9 cellular contexts compared by ENCODE assay signal in genomic region chr16:50121721-50122445, GRCh38. TPM values are rescaled to one million over a fixed set of nuclear protein-coding genes. Genes with fewer than 3 reads are reported as not detected.
A peak's percentile ranks its signal among the peaks of the same experiment; 100 is the strongest.
DNase-seq lines count a peak whose midpoint lies in the region; ATAC-seq and TF ChIP-seq lines count a peak whose summit lies in the region.
"Had no signal": no experiment of that assay in that cellular context is flagged by ENCODE, and none has a peak within 500 bp of the region (broad histone marks: within the 10 kb centered on the region; RNA-seq: fewer than 3 reads in every experiment).

No MANE protein-coding gene starts in this region.

- TF ChIP-seq CTCF in GM10248 (IDR thresholded peaks at IDR 0.05; ENCODE audit: control extremely low read depth, extremely low read depth, low read depth, missing control alignments) (no peak), osteoblast (IDR thresholded peaks at IDR 0.05; ENCODE audit: extremely low read depth, low read depth, low read length) (no peak)

- H3K4me3 ChIP-seq in osteoblast (ENCODE audit: insufficient read depth, low read length) = no peak overlapping the region
- H3K4me3 ChIP-seq: psoas muscle had no signal

- peak; percentile 50 for ATAC-seq in GM19452 (IDR thresholded peaks at IDR 0.05; ENCODE audit: unreplicated experiment)
- peak; percentile 56 for ATAC-seq in HG03469 (IDR thresholded peaks at IDR 0.05; ENCODE audit: unreplicated experiment)
- ATAC-seq in activated naive CD4-positive, alpha-beta T cell treated with anti-CD3 and anti-CD28 coated beads, Interleukin-2, amount 50 U/mL, for 72 hours = peak; percentile 88 to 91
- ATAC-seq: psoas muscle had no signal

- no peaks in the 10 kb centered on the region for H3K4me1 ChIP-seq in osteoblast (ENCODE audit: insufficient read depth, low read length)
- H3K4me1 ChIP-seq: psoas muscle had no signal

- H3K4me2 ChIP-seq in osteoblast (ENCODE audit: insufficient read depth, low read length) = no peak overlapping the region

- H3K79me2 ChIP-seq in osteoblast (ENCODE audit: insufficient read depth, low read length) = no peaks in the 10 kb centered on the region

- H4K20me1 ChIP-seq in osteoblast (ENCODE audit: insufficient read depth, low read length) = no peaks in the 10 kb centered on the region

- H3K9me3 ChIP-seq in osteoblast (ENCODE audit: low read depth, low read length) = no peaks in the 10 kb centered on the region
- H3K9me3 ChIP-seq: psoas muscle had no signal

- peak overlapping the region; percentile 78 to 90 for H3K27ac Mint-ChIP-seq in activated naive CD4-positive, alpha-beta T cell treated with anti-CD3 and anti-CD28 coated beads, Interleukin-2, amount 50 U/mL, for 72 hours

- H2AFZ ChIP-seq in osteoblast (ENCODE audit: low read length) = no peak overlapping the region

- peak; percentile 41 for DNase-seq in GM10248 (ENCODE audit: extremely low spot score)
- DNase-seq in activated naive CD4-positive, alpha-beta T cell treated with anti-CD3 and anti-CD28 coated beads, Interleukin-2, amount 50 U/mL, for 72 hours (ENCODE audit: low spot score in 2 of 2) = peak; percentile 69 to 74
- DNase-seq in EL = no peak
- no peak for DNase-seq in osteoblast (ENCODE audit: insufficient read length, low spot score, missing footprints)
- DNase-seq in GF-D8 (lab: John Stamatoyannopoulos, UW) = no peak
- no peak for DNase-seq in Ammon's horn (ENCODE audit: low spot score)
- DNase-seq: psoas muscle had no signal

- POLR2A ChIA-PET in GM10248 (lab: Yijun Ruan, JAX) = interaction anchor here (0.6 to 1.6 kb wide), 3 partner anchors 29 to 56 kb away, joined by 3 to 6 read pairs (median 4); partner anchors contain the start of gene HEATR3

- H3K27ac ChIP-seq in osteoblast (ENCODE audit: low read depth, low read length) = no peak overlapping the region
- H3K27ac ChIP-seq: psoas muscle had no signal

- peaks cover 0 to 14% of the 10 kb centered on the region in 2 donors for H3K9me3 Mint-ChIP-seq in activated naive CD4-positive, alpha-beta T cell treated with anti-CD3 and anti-CD28 coated beads, Interleukin-2, amount 50 U/mL, for 72 hours

- no peaks in the 10 kb centered on the region for H3K36me3 ChIP-seq in osteoblast (ENCODE audit: insufficient read depth, low read length)

- H3K36me3 Mint-ChIP-seq in activated naive CD4-positive, alpha-beta T cell treated with anti-CD3 and anti-CD28 coated beads, Interleukin-2, amount 50 U/mL, for 72 hours = peaks cover 0 to 25% of the 10 kb centered on the region in 2 donors

- CTCF ChIA-PET in GM10248 (lab: Yijun Ruan, JAX) = interaction anchor here (1.0 to 4.0 kb wide), 6 partner anchors 9 to 685 kb away, joined by 3 to 27 read pairs (median 12); partner anchors contain the start of gene CNEP1R1

- peaks cover 4% of the 10 kb centered on the region for H3K27me3 ChIP-seq in osteoblast (ENCODE audit: insufficient read depth, low read length)

RNA-seq across cellular contexts. Expression of gene TENT4B, which starts 31.2 kb away (rescaled TPM):
- 10 to 100 TPM; 25.7 to 27.9 TPM for total RNA-seq in activated naive CD4-positive, alpha-beta T cell treated with anti-CD3 and anti-CD28 coated beads, Interleukin-2, amount 50 U/mL, for 72 hours
- total RNA-seq in osteoblast = 8.5 and 10.1 TPM in 2 replicates

RNA-seq across cellular contexts. Expression of gene HEATR3, which starts 56.1 kb away (rescaled TPM):
- total RNA-seq in activated naive CD4-positive, alpha-beta T cell treated with anti-CD3 and anti-CD28 coated beads, Interleukin-2, amount 50 U/mL, for 72 hours = 10 to 100 TPM; 18.6 to 31.6 TPM
- 19.5 and 20.6 TPM in 2 replicates for total RNA-seq in osteoblast

Comparison
In these comparisons a context has a peak if more than half of its experiments do, and no peak if none do; other contexts are left out.
1. DNase-seq: peak in GM10248 (single experiment) and activated naive CD4-positive, alpha-beta T cell treated with anti-CD3 and anti-CD28 coated beads, Interleukin-2, amount 50 U/mL, for 72 hours (2 of 2); none in EL (single experiment), osteoblast (single experiment), GF-D8 (single experiment) and Ammon's horn (single experiment).
2. Peak in every context shown above with its lines, with median percentiles within 50 percentile points of each other: ATAC-seq.